19 cellular contexts compared by ENCODE assay signal in the genomic region with DNA sequence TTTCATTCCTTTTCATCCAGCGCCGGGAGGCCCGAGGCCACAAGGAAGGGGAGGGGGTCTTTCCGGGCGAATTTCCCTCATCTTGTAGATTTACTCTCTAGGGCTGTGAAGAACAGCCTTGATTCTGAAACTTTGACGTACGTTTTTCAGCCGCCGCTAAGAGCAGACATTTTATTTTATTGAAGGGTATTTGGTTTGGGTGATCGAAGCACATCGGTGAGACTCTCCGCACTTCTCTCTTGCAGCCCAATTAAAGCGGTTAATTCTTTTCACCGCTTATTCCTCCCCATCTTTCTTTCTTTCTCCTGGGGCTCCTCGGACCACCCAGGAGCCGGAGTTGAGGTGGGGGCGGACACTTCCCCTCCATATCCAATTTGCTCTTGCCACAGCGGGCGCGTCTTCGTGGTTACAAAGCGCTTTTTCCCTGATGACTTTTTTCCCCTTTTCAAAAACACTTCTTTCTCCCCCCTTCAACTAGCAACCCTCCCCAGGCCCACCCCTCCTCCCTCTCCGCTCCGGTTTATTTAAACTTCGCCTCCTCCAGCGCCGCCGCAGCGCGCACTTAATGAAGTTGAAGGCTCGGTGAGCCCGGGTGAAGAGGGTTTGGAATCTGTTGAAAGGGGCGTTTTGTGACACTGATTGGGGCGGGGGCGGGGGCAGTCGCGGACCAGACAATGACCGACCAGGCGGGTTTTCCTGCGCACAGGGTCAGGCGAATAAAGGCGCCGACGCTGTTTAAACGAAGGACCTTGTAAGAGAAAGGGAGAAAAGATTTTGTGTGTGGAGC. TPM values are rescaled to one million over a fixed set of nuclear protein-coding genes. Genes with fewer than 3 reads are reported as not detected.
DNase-seq lines count a peak whose midpoint lies in the region; ATAC-seq and TF ChIP-seq lines count a peak whose summit lies in the region.
"Had no signal": no experiment of that assay in that cellular context is flagged by ENCODE, and none has a peak within 500 bp of the region (broad histone marks: within the 10 kb centered on the region; RNA-seq: fewer than 3 reads in every experiment).

No MANE protein-coding gene starts in this region.

- no peaks in the 10 kb centered on the region for H3K9me3 ChIP-seq in SK-N-SH
- no peaks in the 10 kb centered on the region for H3K9me3 ChIP-seq in iPS-15b (ENCODE audit: control insufficient read depth, insufficient read depth, low read length)
- H3K9me3 ChIP-seq: sigmoid colon, testis had no signal

- H3K4me3 ChIP-seq in SK-N-SH (ENCODE audit: low read depth in 2 of 2, low read length in 1 of 2) (no peak overlapping the region), iPS-15b (ENCODE audit: low read depth, low read length) (peak overlapping the region; percentile 15)

- no peaks in the 10 kb centered on the region for H3K9me2 ChIP-seq in SK-N-SH

- 24% methylated on average over 45 of the region's 45 CpGs for WGBS in SK-N-SH (ENCODE audit: low lambda C conversion rate)

- H2AFZ ChIP-seq in SK-N-SH (ENCODE audit: low read depth): no peak overlapping the region

- no peaks in the 10 kb centered on the region for H4K20me1 ChIP-seq in SK-N-SH (ENCODE audit: insufficient read depth)

- no peak overlapping the region for H3K4me2 ChIP-seq in SK-N-SH

- H3K36me3 Mint-ChIP-seq in activated T-helper 1 cell treated with anti-CD3 and anti-CD28 coated beads, Interleukin-12 subunit alpha, Interleukin-12 subunit beta, Interleukin-2, Interleukin-4 antibody, amounts not matched to agents 30 ng/mL and 10 ng/mL and 1 ng/mL, durations not matched to agents 14 hours and 24 hours and 36 hours (ENCODE audit: low read depth): peaks cover 3% of the 10 kb centered on the region

- ATAC-seq in SK-N-SH treated with all-trans-retinoic acid at 6 μM for 48 hours: no peak

- POLR2A ChIA-PET in SK-N-SH (lab: Yijun Ruan, JAX): no interaction called here

- peak overlapping the region; percentile 62 for H3K4me3 Mint-ChIP-seq in activated T-helper 1 cell treated with anti-CD3 and anti-CD28 coated beads, Interleukin-12 subunit alpha, Interleukin-12 subunit beta, Interleukin-2, Interleukin-4 antibody, amounts not matched to agents 30 ng/mL and 10 ng/mL and 1 ng/mL, durations not matched to agents 14 hours and 24 hours and 36 hours

- no peaks in the 10 kb centered on the region for H3K9me3 Mint-ChIP-seq in activated T-helper 1 cell treated with anti-CD3 and anti-CD28 coated beads, Interleukin-12 subunit alpha, Interleukin-12 subunit beta, Interleukin-2, Interleukin-4 antibody, amounts not matched to agents 30 ng/mL and 10 ng/mL and 1 ng/mL, durations not matched to agents 14 hours and 24 hours and 36 hours

- peaks cover 0 to 3% of the 10 kb centered on the region in 2 experiments; a peak in 1 of 4 replicates for H3K4me1 ChIP-seq in SK-N-SH (ENCODE audit: control insufficient read depth in 1 of 2, insufficient read depth in 2 of 2, low read depth in 1 of 2, low read length in 1 of 2)
- H3K4me1 ChIP-seq in iPS-15b (ENCODE audit: control insufficient read depth, insufficient read depth, low read length): peaks cover 7% of the 10 kb centered on the region

- no peak for TF ChIP-seq RAD21 in SK-N-SH (IDR thresholded peaks at IDR 0.05; ENCODE audit: low read length)

- H3K27me3 ChIP-seq in SK-N-SH (ENCODE audit: insufficient read depth) (peaks cover 100% of the 10 kb centered on the region), iPS-15b (ENCODE audit: control insufficient read depth, insufficient read depth, low read length) (peaks cover 99% of the 10 kb centered on the region)

- no peaks in the 10 kb centered on the region for H3F3A ChIP-seq in SK-N-SH (replicated peaks; ENCODE audit: insufficient read depth)

- intact Hi-C loops in activated T-helper 1 cell treated with anti-CD3 and anti-CD28 coated beads, Interleukin-12 subunit alpha, Interleukin-12 subunit beta, Interleukin-2, Interleukin-4 antibody, amounts not matched to agents 30 ng/mL and 10 ng/mL and 1 ng/mL, durations not matched to agents 14 hours and 24 hours and 36 hours (cut with micrococcal nuclease): loop anchor here (1.0 to 2.0 kb wide), 3 partner anchors 9 to 265 kb away; no protein-coding TSS in a partner anchor

- H3K9ac ChIP-seq in SK-N-SH (no peak overlapping the region), iPS-15b (ENCODE audit: low read depth, low read length) (no peak overlapping the region)

- H3K27ac Mint-ChIP-seq in activated T-helper 1 cell treated with anti-CD3 and anti-CD28 coated beads, Interleukin-12 subunit alpha, Interleukin-12 subunit beta, Interleukin-2, Interleukin-4 antibody, amounts not matched to agents 30 ng/mL and 10 ng/mL and 1 ng/mL, durations not matched to agents 14 hours and 24 hours and 36 hours: peak overlapping the region; percentile 80

- H3K4me1 Mint-ChIP-seq in activated T-helper 1 cell treated with anti-CD3 and anti-CD28 coated beads, Interleukin-12 subunit alpha, Interleukin-12 subunit beta, Interleukin-2, Interleukin-4 antibody, amounts not matched to agents 30 ng/mL and 10 ng/mL and 1 ng/mL, durations not matched to agents 14 hours and 24 hours and 36 hours (ENCODE audit: low read depth): peaks cover 14% of the 10 kb centered on the region

- H3K27ac ChIP-seq in SK-N-SH (ENCODE audit: low read depth in 2 of 2, low read length in 1 of 2): no peak overlapping the region
- H3K27ac ChIP-seq: 22Rv1, sigmoid colon, testis had no signal

- peak; percentile 23 for DNase-seq in SK-N-SH
- DNase-seq in activated T-helper 1 cell treated with anti-CD3 and anti-CD28 coated beads, Interleukin-12 subunit alpha, Interleukin-12 subunit beta, Interleukin-2, Interleukin-4 antibody, amounts not matched to agents 30 ng/mL and 10 ng/mL and 1 ng/mL, durations not matched to agents 14 hours and 24 hours and 36 hours (ENCODE audit: low spot score): no peak
- peak; percentile 80 for DNase-seq in retina
- no peak for DNase-seq in NCI-H2171 treated with DMSO at 0.1 percent for 48 hours (lab: John Stamatoyannopoulos, UW)
- no peak for DNase-seq in middle frontal gyrus (ENCODE audit: extremely low spot score, low spot score)
- DNase-seq in GM10266 (ENCODE audit: extremely low spot score): no peak
- DNase-seq: activated gamma-delta T cell, COR-L47, IMR-90, mesenchymal stem cell, NCI-H1417 treated with DMSO at 0.1 percent for 48 hours, NCI-H526 treated with DMSO at 0.1 percent for 48 hours, sigmoid colon, testis had no signal

- TF ChIP-seq EP300 in SK-N-SH (IDR thresholded peaks at IDR 0.05; ENCODE audit: borderline replicate concordance in 1 of 2, low read depth in 1 of 2, low read length in 1 of 2): no peak

- no peaks in the 10 kb centered on the region for H3K36me3 ChIP-seq in SK-N-SH (replicated peaks in 1 of 2; ENCODE audit: control insufficient read depth in 1 of 2, insufficient read depth in 2 of 2, low read length in 1 of 2)
- H3K36me3 ChIP-seq in iPS-15b (ENCODE audit: control insufficient read depth, insufficient read depth, low read length): no peaks in the 10 kb centered on the region
- H3K36me3 ChIP-seq: sigmoid colon had no signal

- peaks cover 10% of the 10 kb centered on the region for H3K27me3 Mint-ChIP-seq in activated T-helper 1 cell treated with anti-CD3 and anti-CD28 coated beads, Interleukin-12 subunit alpha, Interleukin-12 subunit beta, Interleukin-2, Interleukin-4 antibody, amounts not matched to agents 30 ng/mL and 10 ng/mL and 1 ng/mL, durations not matched to agents 14 hours and 24 hours and 36 hours (ENCODE audit: insufficient read depth)

- TF ChIP-seq CTCF in SK-N-SH (IDR thresholded peaks at IDR 0.05) (no peak), GM10266 (IDR thresholded peaks at IDR 0.05; ENCODE audit: control insufficient read depth, insufficient read depth, low read depth, missing control alignments) (no peak)

- CTCF ChIA-PET in SK-N-SH (lab: Yijun Ruan, JAX): interaction anchor here (1.1 to 7.9 kb wide), 4 partner anchors 7 to 266 kb away, joined by 5 to 94 read pairs (median 6); a partner anchor contains a TSS

- no peaks in the 10 kb centered on the region for H3K79me2 ChIP-seq in SK-N-SH (ENCODE audit: insufficient read depth)

TF ChIP-seq in SK-N-SH, 30 proteins besides CTCF, POLR2A, EP300 and RAD21 (continues in another document):
- no peak for TF ChIP-seq FOSL2 (IDR thresholded peaks at IDR 0.05; ENCODE audit: borderline replicate concordance, low read depth)
- TF ChIP-seq CHD2 (IDR thresholded peaks at IDR 0.05; ENCODE audit: low read length, partially characterized antibody): no peak
- TF ChIP-seq TEAD4 (IDR thresholded peaks at IDR 0.05; ENCODE audit: borderline replicate concordance, insufficient read depth): no peak
- no peak for TF ChIP-seq GABPA (IDR thresholded peaks at IDR 0.05; ENCODE audit: low read depth)

TF ChIP-seq in SK-N-SH treated with all-trans-retinoic acid at 6 μM for 48 hours, 23 proteins besides CTCF, POLR2A, EP300 and RAD21 (continues in another document):
- TF ChIP-seq ESRRG (CRISPR knock-in tag; IDR thresholded peaks at IDR 0.05) (no peak), ISL1 (CRISPR knock-in tag; IDR thresholded peaks at IDR 0.05) (no peak), ZFP3 (CRISPR knock-in tag; IDR thresholded peaks at IDR 0.05) (no peak)
- TF ChIP-seq, protein P1, sequence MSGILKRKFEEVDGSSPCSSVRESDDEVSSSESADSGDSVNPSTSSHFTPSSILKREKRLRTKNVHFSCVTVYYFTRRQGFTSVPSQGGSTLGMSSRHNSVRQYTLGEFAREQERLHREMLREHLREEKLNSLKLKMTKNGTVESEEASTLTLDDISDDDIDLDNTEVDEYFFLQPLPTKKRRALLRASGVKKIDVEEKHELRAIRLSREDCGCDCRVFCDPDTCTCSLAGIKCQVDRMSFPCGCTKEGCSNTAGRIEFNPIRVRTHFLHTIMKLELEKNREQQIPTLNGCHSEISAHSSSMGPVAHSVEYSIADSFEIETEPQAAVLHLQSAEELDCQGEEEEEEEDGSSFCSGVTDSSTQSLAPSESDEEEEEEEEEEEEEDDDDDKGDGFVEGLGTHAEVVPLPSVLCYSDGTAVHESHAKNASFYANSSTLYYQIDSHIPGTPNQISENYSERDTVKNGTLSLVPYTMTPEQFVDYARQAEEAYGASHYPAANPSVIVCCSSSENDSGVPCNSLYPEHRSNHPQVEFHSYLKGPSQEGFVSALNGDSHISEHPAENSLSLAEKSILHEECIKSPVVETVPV (CRISPR knock-in tag; IDR thresholded peaks at IDR 0.05): no peak

RNA-seq across cellular contexts. Expression of a gene that starts 5.9 kb away (rescaled TPM):
- polyA plus RNA-seq in SK-N-SH (2012; rRNA removed): not detected in 2 replicates
- under 0.01 TPM in 1 of 2 replicates, not detected in the other for polyA plus RNA-seq in SK-N-SH (2012; cell fraction: cytosol; rRNA removed)
- polyA plus RNA-seq in SK-N-SH (2012; cell fraction: nucleus; rRNA removed): not detected in 2 replicates
- total RNA-seq in activated T-helper 1 cell treated with anti-CD3 and anti-CD28 coated beads, Interleukin-12 subunit alpha, Interleukin-12 subunit beta, Interleukin-2, Interleukin-4 antibody, amounts not matched to agents 30 ng/mL and 10 ng/mL and 1 ng/mL, durations not matched to agents 14 hours and 24 hours and 36 hours: 0.17 and 0.21 TPM in 2 replicates

RNA-seq across cellular contexts. Expression of a gene that starts 27.6 kb away (rescaled TPM):
- not detected in 2 replicates for polyA plus RNA-seq in SK-N-SH (2012; rRNA removed)
- polyA plus RNA-seq in SK-N-SH (2012; cell fraction: cytosol; rRNA removed): not detected in 2 replicates
- 0.10 TPM in 1 of 2 replicates, not detected in the other for polyA plus RNA-seq in SK-N-SH (2012; cell fraction: nucleus; rRNA removed)
- total RNA-seq in activated T-helper 1 cell treated with anti-CD3 and anti-CD28 coated beads, Interleukin-12 subunit alpha, Interleukin-12 subunit beta, Interleukin-2, Interleukin-4 antibody, amounts not matched to agents 30 ng/mL and 10 ng/mL and 1 ng/mL, durations not matched to agents 14 hours and 24 hours and 36 hours: not detected in 2 replicates
- total RNA-seq: cardiac septum, IMR-90, sigmoid colon had no signal
- polyA plus RNA-seq: esophagus had no signal

Comparison
In these comparisons a context has a peak if more than half of its experiments do, and no peak if none do; other contexts are left out.
1. DNase-seq: peak in SK-N-SH (single experiment) and retina (single experiment); none in activated T-helper 1 cell treated with anti-CD3 and anti-CD28 coated beads, Interleukin-12 subunit alpha, Interleukin-12 subunit beta, Interleukin-2, Interleukin-4 antibody, amounts not matched to agents 30 ng/mL and 10 ng/mL and 1 ng/mL, durations not matched to agents 14 hours and 24 hours and 36 hours (single experiment), NCI-H2171 treated with DMSO at 0.1 percent for 48 hours (single experiment), middle frontal gyrus (single experiment) and GM10266 (single experiment).